Comparison of ENCODE assay signal across 9 cellular contexts in genomic region chr12:48980389-48980952, GRCh38. TPM values are rescaled to one million over a fixed set of nuclear protein-coding genes. Genes with fewer than 3 reads are reported as not detected.
DNase-seq lines count a peak whose midpoint lies in the region; ATAC-seq and TF ChIP-seq lines count a peak whose summit lies in the region.
"Had no signal": no experiment of that assay in that cellular context is flagged by ENCODE, and none has a peak within 500 bp of the region (broad histone marks: within the 10 kb centered on the region; RNA-seq: fewer than 3 reads in every experiment).

No MANE protein-coding gene starts in this region.

- H4K20me1 ChIP-seq in smooth muscle cell (ENCODE audit: low read depth), result no peaks in the 10 kb centered on the region

- H3K4me1 ChIP-seq in heart right ventricle, result peaks cover 33 to 51% (median 40%) of the 10 kb centered on the region in 9 donors
- H3K4me1 ChIP-seq in smooth muscle cell (ENCODE audit: low read depth), result peaks cover 17% of the 10 kb centered on the region

- peaks cover 38% of the 10 kb centered on the region for H3K27me3 Mint-ChIP-seq in activated B cell treated with CpG ODN at 0.5 μM for 24 hours

- no peaks in the 10 kb centered on the region for H3K36me3 ChIP-seq in heart right ventricle
- H3K36me3 ChIP-seq in smooth muscle cell (ENCODE audit: low read depth), result no peaks in the 10 kb centered on the region

- H3K27me3 ChIP-seq in heart right ventricle, result peaks cover 40 to 100% (median 84%) of the 10 kb centered on the region in 7 donors
- H3K27me3 ChIP-seq in smooth muscle cell (ENCODE audit: low read depth), result peaks cover 98% of the 10 kb centered on the region

- no peaks in the 10 kb centered on the region for H3K9me3 Mint-ChIP-seq in activated B cell treated with CpG ODN at 0.5 μM for 24 hours

- TF ChIP-seq CTCF in activated B cell treated with CpG ODN at 0.5 μM for 24 hours (IDR thresholded peaks at IDR 0.05) (no peak), heart right ventricle (IDR thresholded peaks at IDR 0.05) (no peak), smooth muscle cell (IDR thresholded peaks at IDR 0.05; ENCODE audit: borderline replicate concordance, insufficient read depth, poor library complexity, severe bottlenecking) (no peak)

- peaks cover 42% of the 10 kb centered on the region for H3K4me1 Mint-ChIP-seq in activated B cell treated with CpG ODN at 0.5 μM for 24 hours

- no peak for TF ChIP-seq POLR2A in GM18505 (IDR thresholded peaks at IDR 0.05; ENCODE audit: borderline replicate concordance, extremely low read depth, insufficient read depth, insufficient read length)

- H3K27ac Mint-ChIP-seq in activated B cell treated with CpG ODN at 0.5 μM for 24 hours, result no peak overlapping the region

- 2 to 3% methylated on average over 46 of the region's 46 CpGs for WGBS in heart right ventricle, 2 donors
- WGBS in smooth muscle cell (ENCODE audit: low lambda C conversion rate), result 3% methylated on average over 46 of the region's 46 CpGs

- H3K4me3 Mint-ChIP-seq in activated B cell treated with CpG ODN at 0.5 μM for 24 hours, result peak overlapping the region; percentile 83

- H3F3A ChIP-seq in smooth muscle cell (ENCODE audit: low read depth), result no peaks in the 10 kb centered on the region

- H3K36me3 Mint-ChIP-seq in activated B cell treated with CpG ODN at 0.5 μM for 24 hours (ENCODE audit: low read depth), result no peaks in the 10 kb centered on the region

- CTCF ChIA-PET in activated B cell treated with CpG ODN at 0.5 μM for 24 hours (lab: Charles Lee), result interaction anchor here (0.7 to 6.1 kb wide), 7 partner anchors 8 to 248 kb away, joined by 3 to 74 read pairs (median 7); partner anchors contain the start of gene FKBP11

- ATAC-seq in activated B cell treated with CpG ODN at 0.5 μM for 24 hours (ENCODE audit: low read depth) (no peak), heart right ventricle (peak in 1 of 8 donors; percentile 2), GM18868 (IDR thresholded peaks at IDR 0.05; ENCODE audit: unreplicated experiment) (no peak), GM18505 (IDR thresholded peaks at IDR 0.05; ENCODE audit: unreplicated experiment) (no peak)

- peak; percentile 27 for DNase-seq in DMS79 treated with DMSO at 0.1 percent for 48 hours (lab: John Stamatoyannopoulos, UW)
- DNase-seq in DMS79 (lab: John Stamatoyannopoulos, UW), result no peak
- no peak for DNase-seq in activated B cell treated with CpG ODN at 0.5 μM for 24 hours
- DNase-seq in heart right ventricle, result no peak
- DNase-seq in smooth muscle cell (lab: John Stamatoyannopoulos, UW; ENCODE audit: unreplicated experiment), result no peak
- DNase-seq in SHP77 treated with DMSO at 0.1 percent for 48 hours (lab: John Stamatoyannopoulos, UW), result no peak

- H3K27ac ChIP-seq in heart right ventricle (peak overlapping the region in 1 of 10 donors; percentile 0), smooth muscle cell (ENCODE audit: low read depth) (no peak overlapping the region)

- no peak overlapping the region for H3K9ac ChIP-seq in smooth muscle cell (ENCODE audit: low read depth)

- intact Hi-C loops in activated B cell treated with CpG ODN at 0.5 μM for 24 hours (cut with micrococcal nuclease) (loop anchor here (1.0 to 5.0 kb wide), 2 partner anchors 15 to 112 kb away; partner anchors contain the start of gene DHH), heart right ventricle (cut with DNase I) (loop anchor here in 3 of 10 donors (10.0 kb wide), 3 partner anchors 46 to 126 kb away; partner anchors contain the start of genes DDX23 (in 1 of the 3) and FKBP11 (in 1 of the 3))

- H3K4me2 ChIP-seq in smooth muscle cell, result peak overlapping the region; percentile 65

- H3K9me3 ChIP-seq in heart right ventricle (no peaks in the 10 kb centered on the region), smooth muscle cell (replicated peaks; ENCODE audit: low read depth) (no peaks in the 10 kb centered on the region)

- POLR2A ChIA-PET in activated B cell treated with CpG ODN at 0.5 μM for 24 hours (lab: Charles Lee), result interaction anchor here (1.0 to 3.8 kb wide), 5 partner anchors 17 to 150 kb away, joined by 3 to 24 read pairs (median 5); partner anchors contain the start of genes DDX23, FKBP11 and TUBA1B

- H2AFZ ChIP-seq in smooth muscle cell (ENCODE audit: low read depth), result no peak overlapping the region

- H3K4me3 ChIP-seq in heart right ventricle (peak overlapping the region; percentile 2 to 52 (median 38)), smooth muscle cell (peak overlapping the region; percentile 22)

- no peaks in the 10 kb centered on the region for H3K79me2 ChIP-seq in smooth muscle cell (ENCODE audit: low read depth)

RNA-seq across cellular contexts. Expression of gene WNT1, which starts 2.3 kb away (rescaled TPM):
- total RNA-seq in activated B cell treated with CpG ODN at 0.5 μM for 24 hours, result not detected in 2 replicates
- total RNA-seq in heart right ventricle, result not detected
- polyA plus RNA-seq in heart right ventricle, result not detected
- not detected in 2 replicates for total RNA-seq in smooth muscle cell
- polyA plus RNA-seq in smooth muscle cell, result not detected in 2 replicates
- polyA plus RNA-seq: AG04450 had no signal

RNA-seq across cellular contexts. Expression of gene WNT10B, which starts 8.9 kb away (rescaled TPM):
- 0.22 TPM in 1 of 2 replicates, not detected in the other for total RNA-seq in activated B cell treated with CpG ODN at 0.5 μM for 24 hours
- total RNA-seq in heart right ventricle, result under 1 TPM in 9 of 10 donors, not detected in 1; 0.13 to 0.47 (median 0.20) TPM
- polyA plus RNA-seq in heart right ventricle, result under 1 TPM; 0.20 to 0.22 TPM
- 0.13 and 0.49 TPM in 2 replicates for total RNA-seq in smooth muscle cell
- 0.14 and 1.2 TPM in 2 replicates for polyA plus RNA-seq in smooth muscle cell

RNA-seq across cellular contexts. Expression of gene DDN, which starts 18.7 kb away (rescaled TPM):
- total RNA-seq in activated B cell treated with CpG ODN at 0.5 μM for 24 hours, result 0.20 and 0.44 TPM in 2 replicates
- total RNA-seq in heart right ventricle, result 1 to 10 TPM in 1 of 10 donors, under 1 TPM in 9; 0.19 to 1.4 (median 0.49) TPM
- under 1 TPM; 0.19 to 0.37 TPM for polyA plus RNA-seq in heart right ventricle
- 0.13 and 1.8 TPM in 2 replicates for total RNA-seq in smooth muscle cell
- 0.03 and 1.2 TPM in 2 replicates for polyA plus RNA-seq in smooth muscle cell

RNA-seq across cellular contexts. Expression of gene ARF3, which starts 23.2 kb away (rescaled TPM):
- total RNA-seq in activated B cell treated with CpG ODN at 0.5 μM for 24 hours, result 113 and 119 TPM in 2 replicates
- total RNA-seq in heart right ventricle, result 10 to 100 TPM; 44.2 to 90.8 (median 54.8) TPM
- polyA plus RNA-seq in heart right ventricle, result 10 to 100 TPM; 30.3 to 48.3 TPM
- 57.0 and 59.9 TPM in 2 replicates for total RNA-seq in smooth muscle cell
- 53.3 and 67.7 TPM in 2 replicates for polyA plus RNA-seq in smooth muscle cell

RNA-seq across cellular contexts. Expression of gene PRKAG1, which starts 38.1 kb away (rescaled TPM):
- 55.3 and 70.5 TPM in 2 replicates for total RNA-seq in activated B cell treated with CpG ODN at 0.5 μM for 24 hours
- total RNA-seq in heart right ventricle, result 100 to 1,000 TPM in 5 of 10 donors, 10 to 100 TPM in 5; 79.4 to 110 (median 100) TPM
- polyA plus RNA-seq in heart right ventricle, result 10 to 100 TPM; 71.0 to 77.5 TPM
- total RNA-seq in smooth muscle cell, result 61.5 and 62.6 TPM in 2 replicates
- 39.4 and 42.5 TPM in 2 replicates for polyA plus RNA-seq in smooth muscle cell
